Comparison of ENCODE assay signal across 14 cellular contexts in the genomic region with DNA sequence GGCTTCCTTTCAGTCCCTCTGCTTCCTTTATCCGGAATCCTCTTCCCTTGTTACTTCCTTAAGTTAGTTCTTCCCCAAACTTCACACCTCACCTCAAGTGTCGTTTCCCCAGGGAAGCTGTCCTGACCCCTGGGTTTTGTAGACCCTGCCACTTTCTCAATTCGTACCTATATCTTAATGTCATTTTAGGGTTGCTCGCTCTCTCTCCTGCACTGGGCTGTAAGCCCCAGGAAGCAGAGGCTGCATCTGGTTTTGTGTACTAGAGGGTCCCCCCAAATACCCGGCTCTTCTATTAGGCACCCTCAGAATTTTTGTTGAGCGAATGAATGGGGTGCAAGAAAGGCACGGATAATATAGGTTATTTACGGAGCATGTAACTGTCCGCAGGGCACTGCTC. TPM values are rescaled to one million over a fixed set of nuclear protein-coding genes. Genes with fewer than 3 reads are reported as not detected.
DNase-seq lines count a peak whose midpoint lies in the region; ATAC-seq and TF ChIP-seq lines count a peak whose summit lies in the region.
"Had no signal": no experiment of that assay in that cellular context is flagged by ENCODE, and none has a peak within 500 bp of the region (broad histone marks: within the 10 kb centered on the region; RNA-seq: fewer than 3 reads in every experiment).

No MANE protein-coding gene starts in this region.

- H3K36me3 ChIP-seq in HUES6 (ENCODE audit: control insufficient read depth, insufficient read depth, low read length) (no peaks in the 10 kb centered on the region), ectodermal cell (ENCODE audit: control insufficient read depth, insufficient read depth, low read length) (no peaks in the 10 kb centered on the region)

- H3K9me3 ChIP-seq in HUES6 (ENCODE audit: control insufficient read depth, insufficient read depth, low read depth, low read length) (peaks cover 7% of the 10 kb centered on the region; the same call in 1 of the 2 replicates), ectodermal cell (ENCODE audit: control insufficient read depth, low read length) (no peaks in the 10 kb centered on the region)

- H3K4me1 Mint-ChIP-seq in mesothelial cell of epicardium (peaks cover 3% of the 10 kb centered on the region), type B pancreatic cell (ENCODE audit: unreplicated experiment) (peaks cover 14% of the 10 kb centered on the region)

- DNase-seq in mesothelial cell of epicardium (ENCODE audit: low spot score in 2 of 2, unreplicated experiment in 2 of 2) (no peak), type B pancreatic cell (ENCODE audit: extremely low spot score, unreplicated experiment) (no peak), NCI-H2029 (lab: John Stamatoyannopoulos, UW) (no peak), substantia nigra (lab: John Stamatoyannopoulos, UW) (no peak)
- DNase-seq: DMS153; HCEC 1CT; NCI-H187 treated with DMSO at 0.1 percent for 48 hours; NCI-H446; NK-92 treated with Interleukin-12 subunit alpha and Interleukin-12 subunit beta, amount 100 ng/mL, for 24 hours had no signal

- no peak overlapping the region for H3K9ac ChIP-seq in HUES6 (ENCODE audit: low read length)

- H3K27ac Mint-ChIP-seq in mesothelial cell of epicardium (no peak overlapping the region), type B pancreatic cell (no peak overlapping the region)
- H3K27ac Mint-ChIP-seq: CD14-positive monocyte had no signal

- H3K4me3 Mint-ChIP-seq in mesothelial cell of epicardium = peak overlapping the region; percentile 46
- peak overlapping the region; percentile 72 for H3K4me3 Mint-ChIP-seq in type B pancreatic cell

- TF ChIP-seq CTCF in mesothelial cell of epicardium (IDR thresholded peaks at IDR 0.05; ENCODE audit: unreplicated experiment) (no peak), type B pancreatic cell (conservative IDR thresholded peaks at IDR 0.05) (no peak)

- H3K27me3 Mint-ChIP-seq in mesothelial cell of epicardium (ENCODE audit: low read depth) (peaks cover 63% of the 10 kb centered on the region), type B pancreatic cell (peaks cover 69% of the 10 kb centered on the region)

- ATAC-seq in GM21447 (IDR thresholded peaks at IDR 0.05; ENCODE audit: unreplicated experiment) = no peak

- H3K9me3 Mint-ChIP-seq in mesothelial cell of epicardium (no peaks in the 10 kb centered on the region), type B pancreatic cell (no peaks in the 10 kb centered on the region)

- H3K27me3 ChIP-seq in HUES6 (ENCODE audit: control insufficient read depth, insufficient read depth, low read length) (peaks cover 52% of the 10 kb centered on the region), ectodermal cell (ENCODE audit: control insufficient read depth, insufficient read depth, low read length, poor library complexity, severe bottlenecking) (peaks cover 51% of the 10 kb centered on the region)

- peak overlapping the region; percentile 65; the same call in 1 of the 2 replicates for H3K4me3 ChIP-seq in HUES6 (ENCODE audit: low read depth, low read length)
- H3K4me3 ChIP-seq in ectodermal cell (ENCODE audit: insufficient read depth, low read depth, low read length) = peak overlapping the region; percentile 6

- 89 to 91% methylated on average over 9 of the region's 9 CpGs for WGBS in ectodermal cell, 2 experiments

- peaks cover 19% of the 10 kb centered on the region for H3K4me1 ChIP-seq in HUES6 (ENCODE audit: control insufficient read depth, insufficient read depth, low read length)
- H3K4me1 ChIP-seq in ectodermal cell (ENCODE audit: control insufficient read depth, insufficient read depth, low read length) = peaks cover 13% of the 10 kb centered on the region

- H3K27ac ChIP-seq in HUES6 (ENCODE audit: low read depth, low read length) (no peak overlapping the region), ectodermal cell (ENCODE audit: insufficient read depth, low read depth, low read length, poor library complexity, severe bottlenecking) (no peak overlapping the region), substantia nigra (ENCODE audit: low read depth, low read length, poor library complexity, severe bottlenecking) (no peak overlapping the region)

- no peaks in the 10 kb centered on the region for H3K36me3 Mint-ChIP-seq in mesothelial cell of epicardium
- H3K36me3 Mint-ChIP-seq in type B pancreatic cell = no peaks in the 10 kb centered on the region
- H3K36me3 Mint-ChIP-seq: CD14-positive monocyte had no signal

RNA-seq across cellular contexts. Expression of a gene that starts 0.6 kb away (rescaled TPM):
- 0.98 TPM for polyA plus RNA-seq in ectodermal cell (2013, experiment 1 of 4)
- 0.85 TPM for polyA plus RNA-seq in ectodermal cell (2013, experiment 2 of 4)
- polyA plus RNA-seq in ectodermal cell (2013, experiment 3 of 4) = 0.69 TPM
- polyA plus RNA-seq in ectodermal cell (2013, experiment 4 of 4) = 0.69 TPM
- total RNA-seq in mesothelial cell of epicardium (0.27 to 0.66 TPM (median 0.34 TPM) in 3 replicates), type B pancreatic cell (ENCODE audit: low replicate concordance) (1.1 and 1.5 TPM in 2 replicates)
- total RNA-seq: OCI-LY7 had no signal
- polyA plus RNA-seq: CD14-positive monocyte had no signal
